Comparison of ENCODE assay signal across 9 cellular contexts in the genomic region with DNA sequence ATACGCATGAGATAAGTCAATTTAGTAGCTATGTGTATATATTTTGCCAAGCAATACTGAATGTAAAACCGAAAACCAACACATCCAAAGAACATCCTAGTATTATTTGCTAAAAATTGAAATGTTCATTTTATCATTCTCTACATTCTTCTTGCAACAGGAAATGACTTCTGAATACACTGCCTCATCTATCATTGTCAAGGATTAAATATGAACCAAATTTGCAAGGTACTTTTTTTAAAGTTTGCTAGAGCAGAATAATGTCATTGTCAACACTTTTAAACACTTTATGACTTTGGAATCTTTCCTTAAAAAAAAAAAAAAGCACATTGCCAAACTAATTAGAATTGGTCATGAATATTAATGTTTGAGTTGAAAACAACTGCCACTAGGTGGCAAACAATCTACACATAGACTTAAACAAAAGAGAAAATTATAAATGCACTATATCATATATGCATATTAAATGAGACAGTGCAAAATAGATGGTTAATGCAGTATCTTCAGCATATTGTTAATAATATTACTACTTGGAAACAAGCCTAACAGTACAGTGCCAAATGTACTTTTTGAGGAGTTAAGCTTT. TPM values are rescaled to one million over a fixed set of nuclear protein-coding genes. Genes with fewer than 3 reads are reported as not detected.
DNase-seq lines count a peak whose midpoint lies in the region; ATAC-seq and TF ChIP-seq lines count a peak whose summit lies in the region.
"Had no signal": no experiment of that assay in that cellular context is flagged by ENCODE, and none has a peak within 500 bp of the region (broad histone marks: within the 10 kb centered on the region; RNA-seq: fewer than 3 reads in every experiment).

No MANE protein-coding gene starts in this region.

- no peak overlapping the region for H3K27ac ChIP-seq in neural progenitor cell

- H3K27me3 Mint-ChIP-seq in neural progenitor cell (ENCODE audit: insufficient read depth, low read depth), result peaks cover 2% of the 10 kb centered on the region

- no peaks in the 10 kb centered on the region for H3K36me3 Mint-ChIP-seq in neural progenitor cell

- H3K36me3 ChIP-seq in GM06990 (ENCODE audit: control insufficient read depth, insufficient read depth, low read length) (no peaks in the 10 kb centered on the region), neural progenitor cell (no peaks in the 10 kb centered on the region)

- no peak overlapping the region for H3K9ac ChIP-seq in neural progenitor cell

- ATAC-seq in GM21423 (IDR thresholded peaks at IDR 0.05; ENCODE audit: unreplicated experiment), result no peak

- no peaks in the 10 kb centered on the region for H3K9me3 Mint-ChIP-seq in neural progenitor cell
- H3K9me3 Mint-ChIP-seq: activated naive CD4-positive, alpha-beta T cell treated with anti-CD3 and anti-CD28 coated beads for 36 hours had no signal

- H3K27ac Mint-ChIP-seq in neural progenitor cell, result no peak overlapping the region
- H3K27ac Mint-ChIP-seq: activated naive CD4-positive, alpha-beta T cell treated with anti-CD3 and anti-CD28 coated beads for 36 hours had no signal

- no peak overlapping the region for H3K4me2 ChIP-seq in neural progenitor cell

- H2AFZ ChIP-seq in neural progenitor cell (replicated peaks), result no peak overlapping the region

- no peaks in the 10 kb centered on the region for H3K4me1 Mint-ChIP-seq in neural progenitor cell

- H3K4me3 Mint-ChIP-seq in neural progenitor cell, result no peak overlapping the region
- H3K4me3 Mint-ChIP-seq: activated naive CD4-positive, alpha-beta T cell treated with anti-CD3 and anti-CD28 coated beads for 36 hours had no signal

- TF ChIP-seq CTCF in GM06990 (IDR thresholded peaks at IDR 0.05; ENCODE audit: insufficient read depth, low read length, poor library complexity, severe bottlenecking), result peak; percentile 30
- TF ChIP-seq CTCF in LNCaP clone FGC (IDR thresholded peaks at IDR 0.05; ENCODE audit: control insufficient read depth, extremely low read depth, insufficient read depth), result peak; percentile 51
- TF ChIP-seq CTCF in neural progenitor cell (IDR thresholded peaks at IDR 0.05), result peak; percentile 24

- H3K4me1 ChIP-seq in neural progenitor cell, result no peaks in the 10 kb centered on the region

- H3K79me2 ChIP-seq in neural progenitor cell (ENCODE audit: low read depth), result no peaks in the 10 kb centered on the region

- no peak overlapping the region for H3K4me3 ChIP-seq in GM06990 (replicated peaks; ENCODE audit: low read depth, low read length)
- H3K4me3 ChIP-seq in LNCaP clone FGC (ENCODE audit: low read depth, low read length), result no peak overlapping the region
- H3K4me3 ChIP-seq in neural progenitor cell, result no peak overlapping the region

- DNase-seq in GM06990 (ENCODE audit: extremely low read depth, insufficient read length) (no peak), LNCaP clone FGC (ENCODE audit: low read depth) (peak; percentile 23), dermis microvascular lymphatic vessel endothelial cell (ENCODE audit: low read depth in 2 of 2) (peak; percentile 50 to 60), neural progenitor cell (ENCODE audit: low spot score) (no peak), NOMO-1 treated with DMSO at 0.1 percent for 48 hours (lab: John Stamatoyannopoulos, UW; ENCODE audit: unreplicated experiment) (no peak)
- no peak for DNase-seq in stimulated activated CD4-positive, alpha-beta T cell treated with anti-CD3 and anti-CD28 coated beads, Interleukin-2, amount 100 ng/mL, for 24 hours
- no peak for DNase-seq in activated CD4-positive, CD25-positive, alpha-beta regulatory T cell (lab: John Stamatoyannopoulos, UW)
- DNase-seq: activated naive CD4-positive, alpha-beta T cell treated with anti-CD3 and anti-CD28 coated beads for 36 hours had no signal

- no peaks in the 10 kb centered on the region for H3K9me3 ChIP-seq in neural progenitor cell (ENCODE audit: low read depth)

- no peaks in the 10 kb centered on the region for H3K27me3 ChIP-seq in GM06990 (replicated peaks; ENCODE audit: control insufficient read depth, insufficient read depth, low read length)
- H3K27me3 ChIP-seq in neural progenitor cell, result no peaks in the 10 kb centered on the region

- H3F3A ChIP-seq in neural progenitor cell (ENCODE audit: low read depth), result no peaks in the 10 kb centered on the region

- H4K20me1 ChIP-seq in neural progenitor cell (ENCODE audit: low read depth), result no peaks in the 10 kb centered on the region

RNA-seq across cellular contexts. Expression of a gene that starts 32.5 kb away (rescaled TPM):
- total RNA-seq in dermis microvascular lymphatic vessel endothelial cell (not detected in 2 replicates), neural progenitor cell (ENCODE audit: low replicate concordance) (not detected in 2 replicates)
- total RNA-seq: activated naive CD4-positive, alpha-beta T cell treated with anti-CD3 and anti-CD28 coated beads for 36 hours had no signal

Comparison
In these comparisons a context has a peak if more than half of its experiments do, and no peak if none do; other contexts are left out.
1. DNase-seq: peak in LNCaP clone FGC (single experiment) and dermis microvascular lymphatic vessel endothelial cell (2 of 2); none in GM06990 (single experiment), neural progenitor cell (single experiment), NOMO-1 treated with DMSO at 0.1 percent for 48 hours (single experiment), stimulated activated CD4-positive, alpha-beta T cell treated with anti-CD3 and anti-CD28 coated beads, Interleukin-2, amount 100 ng/mL, for 24 hours (0 of 2) and activated CD4-positive, CD25-positive, alpha-beta regulatory T cell (0 of 4).
2. Peak in every context shown above with its lines, with median percentiles within 50 percentile points of each other: CTCF ChIP-seq.